In genomic region chr11:3408058-3408605, GRCh38 we compare ENCODE assay signal across 1 cellular context.
TF ChIP-seq lines count a peak whose summit lies in the region.
"Not testable (repeated sequence)": the region's sequence is repeated elsewhere in the genome, so short reads cannot be mapped to it uniquely, and the experiment has no call there.

No MANE protein-coding gene starts in this region.

TF ChIP-seq in HepG2, 621 proteins besides CTCF, POLR2A, EP300 and RAD21:
- TF ChIP-seq ZBTB40 (IDR thresholded peaks at IDR 0.05) = not testable (repeated sequence)
- peak; percentile 70 for TF ChIP-seq ZBTB40 (CRISPR knock-in tag; IDR thresholded peaks at IDR 0.05)
